ENCODE assay signal across 8 cellular contexts in the genomic region with DNA sequence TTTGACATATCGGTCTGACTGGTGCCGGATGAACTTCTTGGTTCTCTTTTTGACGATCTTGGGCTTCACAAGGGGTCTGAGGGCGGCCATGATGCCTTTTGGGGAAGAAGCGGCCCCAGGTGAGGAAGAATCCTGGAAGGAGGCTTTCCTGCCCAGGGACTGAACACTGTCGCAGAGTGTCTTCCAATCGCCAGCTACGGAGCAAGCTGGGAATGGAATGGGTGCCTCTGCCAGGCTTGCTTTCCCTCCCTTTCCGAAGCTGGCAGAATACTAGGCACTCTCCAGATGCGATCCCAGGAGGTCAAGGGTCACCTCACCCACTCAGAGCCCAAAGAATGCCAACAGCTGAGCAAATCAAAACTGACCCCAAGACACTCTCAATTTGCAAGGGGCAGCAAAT. TPM values are rescaled to one million over a fixed set of nuclear protein-coding genes. Genes with fewer than 3 reads are reported as not detected.
DNase-seq lines count a peak whose midpoint lies in the region; ATAC-seq and TF ChIP-seq lines count a peak whose summit lies in the region.
"Not testable (repeated sequence)": the region's sequence is repeated elsewhere in the genome, so short reads cannot be mapped to it uniquely, and the experiment has no call there.

No MANE protein-coding gene starts in this region.

- BruUV-seq in HCT116 (replicated peaks; lab: Mats Ljungman, UMichigan): not testable (repeated sequence)

- H3K27ac Mint-ChIP-seq in activated naive CD4-positive, alpha-beta T cell treated with anti-CD3 and anti-CD28 coated beads, Interleukin-2, amount 50 U/mL, for 24 hours: peak overlapping the region; percentile 100
- H3K27ac Mint-ChIP-seq in effector memory CD8-positive, alpha-beta T cell: peak overlapping the region; percentile 99 to 100
- H3K27ac Mint-ChIP-seq in naive thymus-derived CD8-positive, alpha-beta T cell: peak overlapping the region; percentile 97 to 100 (median 100)

- H3K4me1 ChIP-seq in HCT116 (ENCODE audit: control insufficient read depth in 1 of 2, insufficient read depth in 2 of 2, low read length in 2 of 2): peaks cover 0 to 18% of the 10 kb centered on the region in 2 experiments; a peak in 2 of 4 replicates
- not testable (repeated sequence) for H3K4me1 ChIP-seq in SJSA1 (replicated peaks)

- peak overlapping the region; percentile 99 for H3K4me3 Mint-ChIP-seq in activated naive CD4-positive, alpha-beta T cell treated with anti-CD3 and anti-CD28 coated beads, Interleukin-2, amount 50 U/mL, for 24 hours
- peak overlapping the region; percentile 95 to 96 for H3K4me3 Mint-ChIP-seq in effector memory CD8-positive, alpha-beta T cell
- peak overlapping the region; percentile 94 to 98 (median 96) for H3K4me3 Mint-ChIP-seq in naive thymus-derived CD8-positive, alpha-beta T cell

- H3K4me3 ChIP-seq in AG04449 (ENCODE audit: low read depth, low read length) (peak overlapping the region; percentile 98), HCT116 (replicated peaks in 1 of 2; ENCODE audit: low read depth in 1 of 2, low read length in 2 of 2) (peak overlapping the region; percentile 95 to 100), SJSA1 (peak overlapping the region; percentile 82), iPS-11a (ENCODE audit: low read depth, low read length) (peak overlapping the region; percentile 99)

- POLR2A ChIA-PET in AG04449 (lab: Yijun Ruan, JAX) (interaction anchor here (0.6 to 1.8 kb wide), 2 partner anchors 10 to 144 kb away, joined by 3 to 5 read pairs; no protein-coding TSS in a partner anchor), HCT116 (lab: Charles Lee) (interaction anchor here (0.6 kb wide), 1 partner anchor 30 kb away, joined by 7 read pairs; no protein-coding TSS in a partner anchor)
- POLR2A ChIA-PET in naive thymus-derived CD8-positive, alpha-beta T cell (lab: Charles Lee): interaction anchor here (0.9 to 3.3 kb wide), 6 partner anchors 9 to 176 kb away, joined by 3 to 27 read pairs (median 14); partner anchors contain the start of genes CAND2 and RAF1

- peaks cover 42% of the 10 kb centered on the region for H3K36me3 Mint-ChIP-seq in activated naive CD4-positive, alpha-beta T cell treated with anti-CD3 and anti-CD28 coated beads, Interleukin-2, amount 50 U/mL, for 24 hours
- H3K36me3 Mint-ChIP-seq in effector memory CD8-positive, alpha-beta T cell (ENCODE audit: insufficient read depth): peaks cover 63% of the 10 kb centered on the region
- H3K36me3 Mint-ChIP-seq in naive thymus-derived CD8-positive, alpha-beta T cell: peaks cover 5 to 57% (median 21%) of the 10 kb centered on the region in 3 donors

- not testable (repeated sequence) for TF ChIP-seq POLR2A in HCT116 (IDR thresholded peaks at IDR 0.05; ENCODE audit: borderline replicate concordance, extremely low read depth, insufficient read depth, insufficient read length)

- H3K27me3 Mint-ChIP-seq in activated naive CD4-positive, alpha-beta T cell treated with anti-CD3 and anti-CD28 coated beads, Interleukin-2, amount 50 U/mL, for 24 hours; effector memory CD8-positive, alpha-beta T cell; naive thymus-derived CD8-positive, alpha-beta T cell: not testable (repeated sequence)

- H3K9me2 ChIP-seq in HCT116 (ENCODE audit: insufficient read depth): not testable (repeated sequence)

- H3K79me2 ChIP-seq in HCT116 (ENCODE audit: insufficient read depth, low read length): peaks cover 62% of the 10 kb centered on the region

- peak overlapping the region; percentile 95 for H3K4me2 ChIP-seq in HCT116 (ENCODE audit: low read length)

- H4K20me1 ChIP-seq in HCT116 (ENCODE audit: insufficient read depth): peaks cover 48% of the 10 kb centered on the region; the same call in 1 of the 2 replicates

- peak overlapping the region; percentile 93; the same call in 1 of the 2 replicates for H3K27ac ChIP-seq in HCT116 (ENCODE audit: low read depth, low read length)
- H3K27ac ChIP-seq in SJSA1: peak overlapping the region; percentile 99; the same call in 1 of the 2 replicates

- H2AFZ ChIP-seq in HCT116 (ENCODE audit: low read depth, low read length, poor library complexity, severe bottlenecking): not testable (repeated sequence)

- RAD21 ChIA-PET in HCT116 (lab: Charles Lee; ENCODE audit: low non-redundant PET in 1 of 2, low total read pairs in 2 of 2, uncharacterized antibody in 2 of 2, unreplicated experiment in 2 of 2): not testable (repeated sequence)

- H3K9ac ChIP-seq in HCT116 (ENCODE audit: low read length): peak overlapping the region; percentile 100

- not testable (repeated sequence) for DNase-seq in AG04449 (ENCODE audit: low read depth, low spot score); HCT116 (ENCODE audit: low read depth, low spot score); SJSA1 (ENCODE audit: low read depth in 1 of 2, low spot score in 2 of 2); effector memory CD8-positive, alpha-beta T cell; naive thymus-derived CD8-positive, alpha-beta T cell
- peak; percentile 24 for DNase-seq in stimulated activated CD4-positive, alpha-beta T cell treated with anti-CD3 and anti-CD28 coated beads, Interleukin-15, amount 100 ng/mL, for 24 hours

- H3K4me1 Mint-ChIP-seq in activated naive CD4-positive, alpha-beta T cell treated with anti-CD3 and anti-CD28 coated beads, Interleukin-2, amount 50 U/mL, for 24 hours: peaks cover 44% of the 10 kb centered on the region
- peaks cover 34 to 36% of the 10 kb centered on the region in 2 donors for H3K4me1 Mint-ChIP-seq in effector memory CD8-positive, alpha-beta T cell (ENCODE audit: low read depth in 2 of 2)
- peaks cover 21 to 49% (median 46%) of the 10 kb centered on the region in 4 donors for H3K4me1 Mint-ChIP-seq in naive thymus-derived CD8-positive, alpha-beta T cell

- intact Hi-C loops in HCT116 (cut with micrococcal nuclease): not testable (repeated sequence)

- not testable (repeated sequence) for H3K27me3 ChIP-seq in HCT116 (ENCODE audit: insufficient read depth, low read length); SJSA1 (replicated peaks)

- CTCF ChIA-PET in AG04449 (lab: Yijun Ruan, JAX): interaction anchor here (0.6 to 4.6 kb wide), 8 partner anchors 11 to 133 kb away, joined by 3 to 85 read pairs (median 8); partner anchors contain the start of gene CAND2
- CTCF ChIA-PET in HCT116 (lab: Charles Lee): not testable (repeated sequence)

- TF ChIP-seq RAD21 in HCT116 (IDR thresholded peaks at IDR 0.05; ENCODE audit: low read depth): not testable (repeated sequence)

- H3K36me3 ChIP-seq in HCT116 (ENCODE audit: control insufficient read depth in 1 of 2, insufficient read depth in 2 of 2, low read length in 2 of 2) (peaks cover 42 to 58% of the 10 kb centered on the region in 2 experiments), SJSA1 (peaks cover 62% of the 10 kb centered on the region)

- H3K9me3 Mint-ChIP-seq in activated naive CD4-positive, alpha-beta T cell treated with anti-CD3 and anti-CD28 coated beads, Interleukin-2, amount 50 U/mL, for 24 hours; effector memory CD8-positive, alpha-beta T cell; naive thymus-derived CD8-positive, alpha-beta T cell: not testable (repeated sequence)

- not testable (repeated sequence) for H3K9me3 ChIP-seq in HCT116 (ENCODE audit: control insufficient read depth in 1 of 2, insufficient read depth in 1 of 2, low read depth in 1 of 2, low read length in 2 of 2); SJSA1 (replicated peaks)

- ATAC-seq in HCT116; effector memory CD8-positive, alpha-beta T cell (replicated peaks); naive thymus-derived CD8-positive, alpha-beta T cell: not testable (repeated sequence)

- TF ChIP-seq CTCF in AG04449 (IDR thresholded peaks at IDR 0.05; ENCODE audit: insufficient read depth, low read length, missing control alignments); HCT116 (IDR thresholded peaks at IDR 0.05 in 2 of 3, conservative IDR thresholded peaks at IDR 0.05 in 1 of 3; ENCODE audit: borderline replicate concordance in 1 of 3, insufficient read depth in 1 of 3, low read depth in 2 of 3, low read length in 2 of 3): not testable (repeated sequence)

RNA-seq across cellular contexts. Expression of gene RPL32, which starts 1.2 kb away (rescaled TPM):
- total RNA-seq in HCT116 (2021; ENCODE audit: unreplicated experiment): 1,853 TPM
- polyA plus RNA-seq in HCT116 (2012): 3,831 and 4,369 TPM in 2 replicates
- 400 and 799 TPM in 2 replicates for total RNA-seq in SJSA1 (2014; rRNA removed; shearing (Covaris generic))
- 1,000 to 10,000 TPM; 4,123 to 4,303 TPM for total RNA-seq in naive thymus-derived CD8-positive, alpha-beta T cell
- 1,000 to 10,000 TPM; 4,376 to 5,220 (median 4,420) TPM for polyA plus RNA-seq in naive thymus-derived CD8-positive, alpha-beta T cell

RNA-seq across cellular contexts. Expression of gene CAND2, which starts 43.7 kb away (rescaled TPM):
- not detected for total RNA-seq in HCT116 (2021; ENCODE audit: unreplicated experiment)
- polyA plus RNA-seq in HCT116 (2012): 0.06 and 0.16 TPM in 2 replicates
- 0.87 and 1.5 TPM in 2 replicates for total RNA-seq in SJSA1 (2014; rRNA removed; shearing (Covaris generic))
- total RNA-seq in naive thymus-derived CD8-positive, alpha-beta T cell: 1 to 10 TPM; 4.1 to 4.3 TPM
- 1 to 10 TPM; 1.8 to 3.6 (median 2.6) TPM for polyA plus RNA-seq in naive thymus-derived CD8-positive, alpha-beta T cell
